ENCODE assay signal across 8 cellular contexts in the genomic region with DNA sequence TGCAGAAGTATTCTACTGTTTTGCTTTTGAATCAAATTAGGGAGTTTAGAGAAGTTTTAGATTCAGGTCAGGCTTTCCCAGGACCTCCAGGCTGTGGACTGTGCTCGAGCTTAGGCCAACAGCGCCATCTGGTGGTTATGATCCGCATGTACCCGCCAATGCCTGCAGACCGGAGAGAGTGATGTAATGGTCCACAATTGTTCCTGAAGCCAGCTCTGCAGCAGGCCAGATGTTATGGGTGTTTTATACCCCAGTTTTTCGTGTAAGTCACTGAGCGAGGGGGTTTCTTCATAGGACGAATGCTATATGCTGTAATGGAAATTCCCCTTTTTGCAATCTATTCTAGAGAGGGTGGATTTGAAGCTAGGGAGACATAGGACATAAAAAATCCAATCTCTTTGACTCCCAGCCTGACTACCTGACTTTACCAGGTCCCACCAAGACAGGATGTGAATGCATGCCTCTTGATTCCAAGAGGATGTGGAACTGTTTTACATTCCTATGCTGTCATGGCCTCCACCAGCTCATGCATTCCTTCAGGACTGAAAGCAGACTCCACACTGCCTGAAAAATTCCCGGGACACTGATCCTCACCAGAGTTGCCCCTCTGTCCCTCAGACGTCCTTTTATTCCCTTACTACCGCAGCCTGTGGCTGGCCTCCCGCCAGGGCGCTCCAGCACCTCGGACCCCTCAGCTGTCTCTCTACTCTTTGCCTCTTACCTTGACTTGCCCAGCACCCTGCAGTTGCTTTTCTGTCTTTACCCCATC. TPM values are rescaled to one million over a fixed set of nuclear protein-coding genes. Genes with fewer than 3 reads are reported as not detected.
DNase-seq lines count a peak whose midpoint lies in the region; ATAC-seq and TF ChIP-seq lines count a peak whose summit lies in the region.

No MANE protein-coding gene starts in this region.

- no peak overlapping the region for H3K27ac Mint-ChIP-seq in activated CD8-positive, alpha-beta T cell treated with anti-CD3 and anti-CD28 coated beads for 36 hours
- H3K27ac Mint-ChIP-seq in effector memory CD8-positive, alpha-beta T cell = no peak overlapping the region

- no peaks in the 10 kb centered on the region for H3K9me3 Mint-ChIP-seq in activated CD8-positive, alpha-beta T cell treated with anti-CD3 and anti-CD28 coated beads for 36 hours
- no peaks in the 10 kb centered on the region for H3K9me3 Mint-ChIP-seq in effector memory CD8-positive, alpha-beta T cell

- DNase-seq in C1 segment of cervical spinal cord (lab: John Stamatoyannopoulos, UW) (peak in 13 of 14 donors; percentile 61 to 86 (median 79)), NCI-H69 (lab: John Stamatoyannopoulos, UW) (peak; percentile 79), medulla oblongata (ENCODE audit: extremely low spot score) (peak; percentile 95)
- peak; percentile 86 for DNase-seq in activated CD8-positive, alpha-beta T cell treated with anti-CD3 and anti-CD28 coated beads for 36 hours
- DNase-seq in effector memory CD8-positive, alpha-beta T cell = peak; percentile 76
- DNase-seq in stimulated activated CD8-positive, alpha-beta memory T cell treated with anti-CD3 and anti-CD28 coated beads, Interleukin-12 subunit alpha, Interleukin-12 subunit beta, amount 100 ng/mL, for 1 hour (ENCODE audit: low read depth) = peak; percentile 71

- H3K4me1 Mint-ChIP-seq in activated CD8-positive, alpha-beta T cell treated with anti-CD3 and anti-CD28 coated beads for 36 hours (ENCODE audit: low read depth) = no peaks in the 10 kb centered on the region
- H3K4me1 Mint-ChIP-seq in effector memory CD8-positive, alpha-beta T cell (ENCODE audit: low read depth in 2 of 2) = peaks cover 3 to 7% of the 10 kb centered on the region in 2 donors

- no peaks in the 10 kb centered on the region for H3K36me3 Mint-ChIP-seq in activated CD8-positive, alpha-beta T cell treated with anti-CD3 and anti-CD28 coated beads for 36 hours (ENCODE audit: low read depth)
- no peaks in the 10 kb centered on the region for H3K36me3 Mint-ChIP-seq in effector memory CD8-positive, alpha-beta T cell (ENCODE audit: insufficient read depth)

- ATAC-seq in GM19043 (IDR thresholded peaks at IDR 0.05; ENCODE audit: low read depth, unreplicated experiment) (peak; percentile 70), HG03354 (IDR thresholded peaks at IDR 0.05; ENCODE audit: poor library complexity, severe bottlenecking, unreplicated experiment) (peak; percentile 86)
- peak; percentile 95 for ATAC-seq in activated CD8-positive, alpha-beta T cell treated with anti-CD3 and anti-CD28 coated beads for 36 hours
- peak; percentile 91 for ATAC-seq in effector memory CD8-positive, alpha-beta T cell (replicated peaks)

- intact Hi-C loops in activated CD8-positive, alpha-beta T cell treated with anti-CD3 and anti-CD28 coated beads for 36 hours (cut with micrococcal nuclease) = loop anchor here (2.0 to 10.0 kb wide), 2 partner anchors 490 to 1072 kb away; no protein-coding TSS in a partner anchor

- H3K27me3 Mint-ChIP-seq in activated CD8-positive, alpha-beta T cell treated with anti-CD3 and anti-CD28 coated beads for 36 hours = peaks cover 31% of the 10 kb centered on the region
- peaks cover 61 to 68% of the 10 kb centered on the region in 2 donors for H3K27me3 Mint-ChIP-seq in effector memory CD8-positive, alpha-beta T cell

- peak overlapping the region; percentile 64 for H3K4me3 Mint-ChIP-seq in activated CD8-positive, alpha-beta T cell treated with anti-CD3 and anti-CD28 coated beads for 36 hours
- peak overlapping the region; percentile 60 to 67 for H3K4me3 Mint-ChIP-seq in effector memory CD8-positive, alpha-beta T cell

- peak; percentile 96 for TF ChIP-seq CTCF in activated CD8-positive, alpha-beta T cell treated with anti-CD3 and anti-CD28 coated beads for 36 hours (IDR thresholded peaks at IDR 0.05)

- POLR2A ChIA-PET in activated CD8-positive, alpha-beta T cell treated with anti-CD3 and anti-CD28 coated beads for 36 hours (lab: Charles Lee) = interaction anchor here (1.3 kb wide), 1 partner anchor 541 kb away, joined by 3 read pairs; the partner anchor contains the start of gene NRN1

- CTCF ChIA-PET in activated CD8-positive, alpha-beta T cell treated with anti-CD3 and anti-CD28 coated beads for 36 hours (lab: Charles Lee) = interaction anchor here (0.7 to 3.9 kb wide), 54 partner anchors 8 to 919 kb away, joined by 3 to 41 read pairs (median 3); no protein-coding TSS in a partner anchor

RNA-seq across cellular contexts. Expression of gene LY86, which starts 41.2 kb away (rescaled TPM):
- under 1 TPM in 1 of 2 experiments, not detected in 1; 0.32 TPM for total RNA-seq in activated CD8-positive, alpha-beta T cell treated with anti-CD3 and anti-CD28 coated beads for 36 hours

Comparison
In these comparisons a context has a peak if more than half of its experiments do, and no peak if none do; other contexts are left out.
1. Peak in every context shown above with its lines: DNase-seq and ATAC-seq.